In the genomic region with DNA sequence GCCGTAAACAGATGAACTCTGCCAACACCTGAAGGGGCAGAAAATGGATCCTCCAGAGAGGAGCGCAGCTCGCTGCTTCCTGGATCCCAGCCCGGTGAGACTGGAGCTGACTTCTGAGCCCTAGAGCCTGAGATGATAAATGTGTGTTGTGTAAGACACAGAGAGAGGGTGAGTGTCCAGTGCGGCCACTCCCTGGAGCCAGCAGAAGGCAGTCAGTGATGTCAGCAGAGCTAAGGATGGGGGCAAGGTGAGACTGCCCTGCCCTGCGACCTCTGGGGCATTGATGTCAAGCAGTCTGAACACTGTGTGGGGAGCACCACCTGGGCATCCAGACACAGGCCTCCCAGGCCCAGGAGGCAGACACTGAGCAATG, we compare ENCODE assay signal across 9 cellular contexts. TPM values are rescaled to one million over a fixed set of nuclear protein-coding genes. Genes with fewer than 3 reads are reported as not detected.
DNase-seq lines count a peak whose midpoint lies in the region; ATAC-seq and TF ChIP-seq lines count a peak whose summit lies in the region.
"Had no signal": no experiment of that assay in that cellular context is flagged by ENCODE, and none has a peak within 500 bp of the region (broad histone marks: within the 10 kb centered on the region; RNA-seq: fewer than 3 reads in every experiment).

No MANE protein-coding gene starts in this region.

- H3K27ac Mint-ChIP-seq in activated CD4-positive, alpha-beta T cell treated with anti-CD3 and anti-CD28 coated beads for 36 hours = peak overlapping the region; percentile 61
- H3K27ac Mint-ChIP-seq in activated CD4-positive, alpha-beta memory T cell treated with anti-CD3 and anti-CD28 coated beads, Interleukin-2, amount 10 ng/mL, durations not matched to agents 7 days and 5 days = peak overlapping the region; percentile 61

- peaks cover 55% of the 10 kb centered on the region for H3K4me1 Mint-ChIP-seq in activated CD4-positive, alpha-beta T cell treated with anti-CD3 and anti-CD28 coated beads for 36 hours
- peaks cover 60% of the 10 kb centered on the region for H3K4me1 Mint-ChIP-seq in activated CD4-positive, alpha-beta memory T cell treated with anti-CD3 and anti-CD28 coated beads, Interleukin-2, amount 10 ng/mL, durations not matched to agents 7 days and 5 days

- no peak overlapping the region for H3K4me3 Mint-ChIP-seq in activated CD4-positive, alpha-beta T cell treated with anti-CD3 and anti-CD28 coated beads for 36 hours
- H3K4me3 Mint-ChIP-seq in activated CD4-positive, alpha-beta memory T cell treated with anti-CD3 and anti-CD28 coated beads, Interleukin-2, amount 10 ng/mL, durations not matched to agents 7 days and 5 days = peak overlapping the region; percentile 7

- H3K27ac ChIP-seq in skin epidermis = peak overlapping the region in 11 of 21 experiments; percentile 4 to 80 (median 22)

- ATAC-seq in activated CD4-positive, alpha-beta T cell treated with anti-CD3 and anti-CD28 coated beads for 36 hours = no peak
- no peak for ATAC-seq in GM19035 (IDR thresholded peaks at IDR 0.05; ENCODE audit: unreplicated experiment)
- ATAC-seq in GM18505 (IDR thresholded peaks at IDR 0.05; ENCODE audit: unreplicated experiment) = no peak

- no peaks in the 10 kb centered on the region for H3K27me3 Mint-ChIP-seq in activated CD4-positive, alpha-beta T cell treated with anti-CD3 and anti-CD28 coated beads for 36 hours
- H3K27me3 Mint-ChIP-seq in activated CD4-positive, alpha-beta memory T cell treated with anti-CD3 and anti-CD28 coated beads, Interleukin-2, amount 10 ng/mL, durations not matched to agents 7 days and 5 days = no peaks in the 10 kb centered on the region

- POLR2A ChIA-PET in activated CD4-positive, alpha-beta T cell treated with anti-CD3 and anti-CD28 coated beads for 36 hours (lab: Charles Lee) = no interaction called here
- POLR2A ChIA-PET in activated CD4-positive, alpha-beta memory T cell treated with anti-CD3 and anti-CD28 coated beads, Interleukin-2, amount 10 ng/mL, durations not matched to agents 7 days and 5 days (lab: Charles Lee) = interaction anchor here (1.5 to 1.6 kb wide), 2 partner anchors 47 to 77 kb away, joined by 3 to 6 read pairs; no protein-coding TSS in a partner anchor

- CTCF ChIA-PET in activated CD4-positive, alpha-beta T cell treated with anti-CD3 and anti-CD28 coated beads for 36 hours (lab: Charles Lee) = interaction anchor here (0.6 to 1.0 kb wide), 3 partner anchors 45 to 870 kb away, joined by 4 read pairs; no protein-coding TSS in a partner anchor
- CTCF ChIA-PET in activated CD4-positive, alpha-beta memory T cell treated with anti-CD3 and anti-CD28 coated beads, Interleukin-2, amount 10 ng/mL, durations not matched to agents 7 days and 5 days (lab: Charles Lee) = no interaction called here

- H3K4me3 ChIP-seq in fibroblast of villous mesenchyme (ENCODE audit: low read depth, low read length) = no peak overlapping the region
- H3K4me3 ChIP-seq in skin epidermis = no peak overlapping the region

- intact Hi-C loops in activated CD4-positive, alpha-beta T cell treated with anti-CD3 and anti-CD28 coated beads for 36 hours (cut with DNase I, micrococcal nuclease) = loop anchor here in 1 of 2 experiments (10.0 kb wide), 1 partner anchor 493 kb away; the partner anchor contains the start of genes HAUS8 and MYO9B

- H3K36me3 Mint-ChIP-seq in activated CD4-positive, alpha-beta T cell treated with anti-CD3 and anti-CD28 coated beads for 36 hours (ENCODE audit: low read depth) = peaks cover 11% of the 10 kb centered on the region
- peaks cover 11% of the 10 kb centered on the region for H3K36me3 Mint-ChIP-seq in activated CD4-positive, alpha-beta memory T cell treated with anti-CD3 and anti-CD28 coated beads, Interleukin-2, amount 10 ng/mL, durations not matched to agents 7 days and 5 days (ENCODE audit: low read depth)

- no peak for DNase-seq in activated CD4-positive, alpha-beta T cell treated with anti-CD3 and anti-CD28 coated beads for 36 hours
- no peak for DNase-seq in activated CD4-positive, alpha-beta T cell treated with anti-CD3 and anti-CD28 coated beads, Interleukin-2, amount 50 U/mL, for 4 hours
- DNase-seq in activated CD4-positive, alpha-beta memory T cell treated with anti-CD3 and anti-CD28 coated beads, Interleukin-2, amount 10 ng/mL, durations not matched to agents 7 days and 5 days = no peak
- DNase-seq in fibroblast of villous mesenchyme (ENCODE audit: low read depth) (peak; percentile 55), NCI-H146 treated with DMSO at 0.1 percent for 48 hours (lab: John Stamatoyannopoulos, UW; ENCODE audit: unreplicated experiment) (no peak)
- DNase-seq: NCI-H524 treated with DMSO at 0.1 percent for 48 hours had no signal

- TF ChIP-seq POLR2A in GM18505 (IDR thresholded peaks at IDR 0.05; ENCODE audit: borderline replicate concordance, extremely low read depth, insufficient read depth, insufficient read length) = no peak

- TF ChIP-seq CTCF in fibroblast of villous mesenchyme (IDR thresholded peaks at IDR 0.05; ENCODE audit: insufficient read depth, low read depth, low read length) = no peak

- no peaks in the 10 kb centered on the region for H3K9me3 Mint-ChIP-seq in activated CD4-positive, alpha-beta T cell treated with anti-CD3 and anti-CD28 coated beads for 36 hours (ENCODE audit: low read depth)
- no peaks in the 10 kb centered on the region for H3K9me3 Mint-ChIP-seq in activated CD4-positive, alpha-beta memory T cell treated with anti-CD3 and anti-CD28 coated beads, Interleukin-2, amount 10 ng/mL, durations not matched to agents 7 days and 5 days

RNA-seq across cellular contexts. Expression of gene SLC35E1, which starts 9.7 kb away (rescaled TPM):
- total RNA-seq in activated CD4-positive, alpha-beta T cell treated with anti-CD3 and anti-CD28 coated beads for 36 hours = 10 to 100 TPM; 51.5 to 72.1 TPM
- 10 to 100 TPM; 57.3 to 57.7 TPM for total RNA-seq in activated CD4-positive, alpha-beta memory T cell treated with anti-CD3 and anti-CD28 coated beads, Interleukin-2, amount 10 ng/mL, durations not matched to agents 7 days and 5 days
- total RNA-seq in fibroblast of villous mesenchyme = 32.5 and 46.2 TPM in 2 replicates

RNA-seq across cellular contexts. Expression of gene CHERP, which starts 39.7 kb away (rescaled TPM):
- total RNA-seq in activated CD4-positive, alpha-beta T cell treated with anti-CD3 and anti-CD28 coated beads for 36 hours = 10 to 100 TPM; 57.9 to 64.8 TPM
- total RNA-seq in activated CD4-positive, alpha-beta memory T cell treated with anti-CD3 and anti-CD28 coated beads, Interleukin-2, amount 10 ng/mL, durations not matched to agents 7 days and 5 days = 10 to 100 TPM; 50.8 to 53.6 TPM
- total RNA-seq in fibroblast of villous mesenchyme = 6.1 and 6.5 TPM in 2 replicates

RNA-seq across cellular contexts. Expression of gene MED26, which starts 46.0 kb away (rescaled TPM):
- 10 to 100 TPM; 13.6 to 14.5 TPM for total RNA-seq in activated CD4-positive, alpha-beta T cell treated with anti-CD3 and anti-CD28 coated beads for 36 hours
- total RNA-seq in activated CD4-positive, alpha-beta memory T cell treated with anti-CD3 and anti-CD28 coated beads, Interleukin-2, amount 10 ng/mL, durations not matched to agents 7 days and 5 days = 10 to 100 TPM; 15.5 to 15.9 TPM
- 5.2 and 7.3 TPM in 2 replicates for total RNA-seq in fibroblast of villous mesenchyme
